ENCODE assay signal across 19 cellular contexts in genomic region chr11:94664336-94664735, GRCh38.
DNase-seq lines count a peak whose midpoint lies in the region; ATAC-seq, FAIRE-seq and TF ChIP-seq lines count a peak whose summit lies in the region.
"Had no signal": no experiment of that assay in that cellular context is flagged by ENCODE, and none has a peak within 500 bp of the region (broad histone marks: within the 10 kb centered on the region; RNA-seq: fewer than 3 reads in every experiment).

No MANE protein-coding gene starts in this region.

- H3K79me2 ChIP-seq in mammary epithelial cell (ENCODE audit: insufficient read depth, low read length) (no peaks in the 10 kb centered on the region), HepG2 (ENCODE audit: insufficient read depth, low read length) (no peaks in the 10 kb centered on the region)

- no peak overlapping the region for H3K4me3 Mint-ChIP-seq in activated T-cell treated with anti-CD3 and anti-CD28 coated beads, Interleukin-2, amount 50 U/mL, for 24 hours
- H3K4me3 Mint-ChIP-seq: CD4-positive, CD25-positive, alpha-beta regulatory T cell; HFFc6; stimulated activated effector memory CD8-positive, alpha-beta T cell treated with anti-CD3 and anti-CD28 coated beads, Interleukin-12 subunit alpha, Interleukin-12 subunit beta, amount 100 ng/mL, for 72 hours had no signal

- CTCF ChIA-PET in mammary epithelial cell (lab: Charles Lee; ENCODE audit: low non-redundant PET) = no interaction called here
- CTCF ChIA-PET in HepG2 (lab: Yijun Ruan, JAX; ENCODE audit: low intra/inter-chr PET ratio, low total read pairs) = no interaction called here

- H2AFZ ChIP-seq in mammary epithelial cell (ENCODE audit: low read depth, low read length) = peak overlapping the region; percentile 35
- no peak overlapping the region for H2AFZ ChIP-seq in HepG2 (ENCODE audit: low read length)

- H3K4me2 ChIP-seq in mammary epithelial cell (ENCODE audit: insufficient read depth, low read depth, low read length) (no peak overlapping the region), HepG2 (ENCODE audit: low read depth, low read length) (no peak overlapping the region)
- H3K4me2 ChIP-seq: smooth muscle cell had no signal

- H3K27ac ChIP-seq in mammary epithelial cell (ENCODE audit: insufficient read depth, low read depth, low read length) (no peak overlapping the region), HepG2 (ENCODE audit: extremely low read length, insufficient read depth, low read length) (no peak overlapping the region)
- H3K27ac ChIP-seq: tibial artery had no signal

- no peaks in the 10 kb centered on the region for H3K36me3 Mint-ChIP-seq in activated T-cell treated with anti-CD3 and anti-CD28 coated beads, Interleukin-2, amount 50 U/mL, for 24 hours (ENCODE audit: low read depth)
- H3K36me3 Mint-ChIP-seq: CD4-positive, CD25-positive, alpha-beta regulatory T cell; stimulated activated effector memory CD8-positive, alpha-beta T cell treated with anti-CD3 and anti-CD28 coated beads, Interleukin-12 subunit alpha, Interleukin-12 subunit beta, amount 100 ng/mL, for 72 hours had no signal

- H3K9me3 ChIP-seq in mammary epithelial cell (replicated peaks; ENCODE audit: insufficient read depth, low read length) (no peaks in the 10 kb centered on the region), HepG2 (ENCODE audit: low read length) (no peaks in the 10 kb centered on the region)
- H3K9me3 ChIP-seq: mucosa of descending colon, tibial artery had no signal

- in situ Hi-C loops in mammary epithelial cell (cut with MboI; ENCODE audit: low sequenced_read_pairs in 2 of 2) (no loop called here), HepG2 (cut with HindIII; ENCODE audit: extremely low pct_ligation_motif_present, low pct_unique_long_range_greater_than_20kb) (no loop called here)

- TF ChIP-seq POLR2A in HepG2 (IDR thresholded peaks at IDR 0.05; ENCODE audit: insufficient read depth in 1 of 2, low read depth in 2 of 2, low read length in 2 of 2) = no peak

- FAIRE-seq in HepG2 (lab: Jason Lieb, UNC) = no peak

- TF ChIP-seq RAD21 in HepG2 (CRISPR knock-in tag; IDR thresholded peaks at IDR 0.05) = no peak

- H3K9me3 Mint-ChIP-seq in activated T-cell treated with anti-CD3 and anti-CD28 coated beads, Interleukin-2, amount 50 U/mL, for 24 hours = no peaks in the 10 kb centered on the region
- H3K9me3 Mint-ChIP-seq: HFFc6 had no signal

- H3K36me3 ChIP-seq in mammary epithelial cell (ENCODE audit: insufficient read depth, low read length) (no peaks in the 10 kb centered on the region), HepG2 (replicated peaks in 1 of 2; ENCODE audit: control insufficient read depth in 1 of 2, insufficient read depth in 2 of 2, low read length in 2 of 2) (no peaks in the 10 kb centered on the region)
- H3K36me3 ChIP-seq: tibial artery had no signal

- H3K4me1 Mint-ChIP-seq in activated T-cell treated with anti-CD3 and anti-CD28 coated beads, Interleukin-2, amount 50 U/mL, for 24 hours (ENCODE audit: low read depth) = no peaks in the 10 kb centered on the region
- H3K4me1 Mint-ChIP-seq: CD4-positive, CD25-positive, alpha-beta regulatory T cell; stimulated activated effector memory CD8-positive, alpha-beta T cell treated with anti-CD3 and anti-CD28 coated beads, Interleukin-12 subunit alpha, Interleukin-12 subunit beta, amount 100 ng/mL, for 72 hours had no signal

- no peak overlapping the region for H3K9ac ChIP-seq in mammary epithelial cell (ENCODE audit: insufficient read depth, low read length)
- H3K9ac ChIP-seq in HepG2 (ENCODE audit: insufficient read depth, low read depth, low read length) = no peak overlapping the region

- dilution Hi-C loops in mammary epithelial cell (cut with HindIII; ENCODE audit: low sequenced_read_pairs) = no loop called here

- POLR2A ChIA-PET in HepG2 (lab: Yijun Ruan, JAX) = no interaction called here

- no peak overlapping the region for H3K27ac Mint-ChIP-seq in activated T-cell treated with anti-CD3 and anti-CD28 coated beads, Interleukin-2, amount 50 U/mL, for 24 hours
- H3K27ac Mint-ChIP-seq: CD4-positive, CD25-positive, alpha-beta regulatory T cell; HFFc6; stimulated activated effector memory CD8-positive, alpha-beta T cell treated with anti-CD3 and anti-CD28 coated beads, Interleukin-12 subunit alpha, Interleukin-12 subunit beta, amount 100 ng/mL, for 72 hours had no signal

- H4K20me1 ChIP-seq in mammary epithelial cell (ENCODE audit: insufficient read depth, low read length) (no peaks in the 10 kb centered on the region), HepG2 (ENCODE audit: insufficient read depth, low read length) (no peaks in the 10 kb centered on the region)

- H3K4me1 ChIP-seq in mammary epithelial cell (ENCODE audit: insufficient read depth, low read length) (peaks cover 6% of the 10 kb centered on the region), HepG2 (ENCODE audit: insufficient read depth, low read length) (no peaks in the 10 kb centered on the region)
- H3K4me1 ChIP-seq: tibial artery had no signal

- BruUV-seq in mammary epithelial cell (replicated peaks; lab: Mats Ljungman, UMichigan) (no TSS peak), HepG2 (replicated peaks; lab: Mats Ljungman, UMichigan) (no TSS peak)

- H3K27me3 Mint-ChIP-seq in activated T-cell treated with anti-CD3 and anti-CD28 coated beads, Interleukin-2, amount 50 U/mL, for 24 hours = peaks cover 8% of the 10 kb centered on the region

- TF ChIP-seq EP300 in HepG2 (IDR thresholded peaks at IDR 0.05; ENCODE audit: low read depth in 2 of 2, low read length in 2 of 2) (no peak), HepG2 (CRISPR knock-in tag; IDR thresholded peaks at IDR 0.05; ENCODE audit: borderline replicate concordance) (no peak)

- peak; percentile 59 for ATAC-seq in HepG2
- no peak for ATAC-seq in HG03196 (IDR thresholded peaks at IDR 0.05; ENCODE audit: unreplicated experiment)
- ATAC-seq in HG03108 (IDR thresholded peaks at IDR 0.05; ENCODE audit: unreplicated experiment) = no peak
- ATAC-seq: mucosa of descending colon; stimulated activated effector memory CD8-positive, alpha-beta T cell treated with anti-CD3 and anti-CD28 coated beads, Interleukin-12 subunit alpha, Interleukin-12 subunit beta, amount 100 ng/mL, for 72 hours had no signal

- intact Hi-C loops in mammary epithelial cell (cut with micrococcal nuclease) (no loop called here), HepG2 (cut with micrococcal nuclease; ENCODE audit: unreplicated experiment) (no loop called here)

- H3K27me3 ChIP-seq in mammary epithelial cell (ENCODE audit: insufficient read depth, low read length) (no peaks in the 10 kb centered on the region), HepG2 (ENCODE audit: control insufficient read depth in 1 of 2, insufficient read depth in 2 of 2, low read length in 2 of 2) (peaks cover 0 to 8% of the 10 kb centered on the region in 2 experiments; a peak in 1 of 5 replicates)
- H3K27me3 ChIP-seq: tibial artery had no signal

- TF ChIP-seq CTCF in mammary epithelial cell (conservative IDR thresholded peaks at IDR 0.05 in 1 of 2, IDR thresholded peaks at IDR 0.05 in 1 of 2; ENCODE audit: extremely low read depth in 1 of 2, insufficient read depth in 1 of 2, low read depth in 1 of 2, low read length in 2 of 2) = no peak
- no peak for TF ChIP-seq CTCF in HepG2 (CRISPR knock-in tag; IDR thresholded peaks at IDR 0.05)

- peak; percentile 23 for DNase-seq in AG20443 (ENCODE audit: low spot score)
- peak; percentile 16 for DNase-seq in HuH-7.5 (ENCODE audit: low spot score)
- peak; percentile 43 for DNase-seq in mammary epithelial cell
- no peak for DNase-seq in HepG2 (ENCODE audit: low spot score)
- no peak for DNase-seq in middle frontal gyrus (ENCODE audit: extremely low spot score, low spot score)
- DNase-seq in activated T-cell treated with anti-CD3 and anti-CD28 coated beads, Interleukin-2, amount 50 U/mL, for 24 hours = no peak
- DNase-seq: activated CD8-positive, alpha-beta memory T cell treated with anti-CD3 and anti-CD28 coated beads, Interleukin-2, amount 50 U/mL, for 48 hours; activated naive CD4-positive, alpha-beta T cell treated with anti-CD3 and anti-CD28 coated beads, Interleukin-2, amount 50 U/mL, for 16 hours; CD4-positive, CD25-positive, alpha-beta regulatory T cell; HFFc6; mucosa of descending colon; NCI-H1092 treated with DMSO at 0.1 percent for 48 hours; NCI-H226; T1000; tibial artery had no signal

- no peak overlapping the region for H3K4me3 ChIP-seq in mammary epithelial cell (replicated peaks in 1 of 3; ENCODE audit: insufficient read depth in 1 of 3, low read depth in 2 of 3, low read length in 3 of 3)
- H3K4me3 ChIP-seq in HepG2 (replicated peaks in 1 of 3; ENCODE audit: insufficient read depth in 1 of 3, low read depth in 2 of 3, low read length in 3 of 3) = no peak overlapping the region
- H3K4me3 ChIP-seq: mucosa of descending colon, smooth muscle cell, tibial artery had no signal

TF ChIP-seq in HepG2, 621 proteins besides CTCF, POLR2A, EP300 and RAD21 (continues in another document):
- no peak for TF ChIP-seq ZNF510 (CRISPR knock-in tag; IDR thresholded peaks at IDR 0.05; ENCODE audit: low read depth)
- TF ChIP-seq DPF2 (CRISPR knock-in tag; IDR thresholded peaks at IDR 0.05; ENCODE audit: borderline replicate concordance, low read depth) = no peak
- TF ChIP-seq RBM39 (IDR thresholded peaks at IDR 0.05; ENCODE audit: low read depth, low read length, poor library complexity, severe bottlenecking) = no peak
- TF ChIP-seq ARNTL (CRISPR knock-in tag; IDR thresholded peaks at IDR 0.05) = no peak
- no peak for TF ChIP-seq HMGA1 (CRISPR knock-in tag; conservative IDR thresholded peaks at IDR 0.05)
- no peak for TF ChIP-seq ATF1 (CRISPR knock-in tag; IDR thresholded peaks at IDR 0.05)
- no peak for TF ChIP-seq HCFC1 (IDR thresholded peaks at IDR 0.05; ENCODE audit: low read depth, low read length)
- no peak for TF ChIP-seq HMG20A (CRISPR knock-in tag; IDR thresholded peaks at IDR 0.05; ENCODE audit: borderline replicate concordance)
- TF ChIP-seq ZEB1 (IDR thresholded peaks at IDR 0.05; ENCODE audit: insufficient replicate concordance, low read depth) = no peak
- no peak for TF ChIP-seq SMARCC2 (IDR thresholded peaks at IDR 0.05)
- TF ChIP-seq IRX3 (CRISPR knock-in tag; IDR thresholded peaks at IDR 0.05; ENCODE audit: borderline replicate concordance, low read depth) = no peak
- no peak for TF ChIP-seq DDIT3 (CRISPR knock-in tag; IDR thresholded peaks at IDR 0.05)
- no peak for TF ChIP-seq DMAP1 (CRISPR knock-in tag; IDR thresholded peaks at IDR 0.05)
- no peak for TF ChIP-seq NRL (CRISPR knock-in tag; IDR thresholded peaks at IDR 0.05; ENCODE audit: borderline replicate concordance)

Comparison
In these comparisons a context has a peak if more than half of its experiments do, and no peak if none do; other contexts are left out.
1. DNase-seq: peak in AG20443 (single experiment), HuH-7.5 (single experiment) and mammary epithelial cell (single experiment); none in HepG2 (single experiment), middle frontal gyrus (single experiment) and activated T-cell treated with anti-CD3 and anti-CD28 coated beads, Interleukin-2, amount 50 U/mL, for 24 hours (single experiment).